1 cellular context compared by ENCODE assay signal in the genomic region with DNA sequence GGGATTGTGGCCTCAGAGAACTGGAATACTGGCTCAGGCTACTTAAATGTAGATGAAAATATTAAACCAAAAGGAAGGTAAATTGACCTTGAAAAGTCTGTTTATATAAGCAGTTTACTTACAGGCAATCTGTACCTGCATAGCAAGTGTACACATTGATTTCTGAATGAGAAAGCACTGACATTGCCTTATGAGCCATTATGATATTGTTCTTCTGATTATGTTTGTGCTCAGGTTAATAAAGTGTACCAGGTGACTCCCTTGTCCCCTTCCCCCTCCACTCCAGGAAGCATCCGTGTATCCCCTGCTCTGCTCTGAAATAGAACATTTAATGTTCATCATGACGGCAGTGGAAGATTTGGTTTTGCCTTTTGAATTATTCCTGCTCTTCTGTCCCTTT.
TF ChIP-seq lines count a peak whose summit lies in the region.

No MANE protein-coding gene starts in this region.

TF ChIP-seq in HEK293T, 16 proteins besides CTCF, POLR2A, EP300 and RAD21 (continued from another document):
- TF ChIP-seq, protein P1, sequence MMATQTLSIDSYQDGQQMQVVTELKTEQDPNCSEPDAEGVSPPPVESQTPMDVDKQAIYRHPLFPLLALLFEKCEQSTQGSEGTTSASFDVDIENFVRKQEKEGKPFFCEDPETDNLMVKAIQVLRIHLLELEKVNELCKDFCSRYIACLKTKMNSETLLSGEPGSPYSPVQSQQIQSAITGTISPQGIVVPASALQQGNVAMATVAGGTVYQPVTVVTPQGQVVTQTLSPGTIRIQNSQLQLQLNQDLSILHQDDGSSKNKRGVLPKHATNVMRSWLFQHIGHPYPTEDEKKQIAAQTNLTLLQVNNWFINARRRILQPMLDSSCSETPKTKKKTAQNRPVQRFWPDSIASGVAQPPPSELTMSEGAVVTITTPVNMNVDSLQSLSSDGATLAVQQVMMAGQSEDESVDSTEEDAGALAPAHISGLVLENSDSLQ (IDR thresholded peaks at IDR 0.05), result no peak
- no peak for TF ChIP-seq SUZ12 (IDR thresholded peaks at IDR 0.05)
- TF ChIP-seq ZNF384 (IDR thresholded peaks at IDR 0.05), result no peak
- TF ChIP-seq L3MBTL2 (conservative IDR thresholded peaks at IDR 0.05), result no peak
- no peak for TF ChIP-seq NFRKB (IDR thresholded peaks at IDR 0.05)
- TF ChIP-seq FOXA1 (IDR thresholded peaks at IDR 0.05), result no peak
- TF ChIP-seq FOXM1 (IDR thresholded peaks at IDR 0.05; ENCODE audit: borderline replicate concordance), result no peak
- TF ChIP-seq LEF1 (IDR thresholded peaks at IDR 0.05; ENCODE audit: borderline replicate concordance), result no peak
